ENCODE assay signal across 8 cellular contexts in the genomic region with DNA sequence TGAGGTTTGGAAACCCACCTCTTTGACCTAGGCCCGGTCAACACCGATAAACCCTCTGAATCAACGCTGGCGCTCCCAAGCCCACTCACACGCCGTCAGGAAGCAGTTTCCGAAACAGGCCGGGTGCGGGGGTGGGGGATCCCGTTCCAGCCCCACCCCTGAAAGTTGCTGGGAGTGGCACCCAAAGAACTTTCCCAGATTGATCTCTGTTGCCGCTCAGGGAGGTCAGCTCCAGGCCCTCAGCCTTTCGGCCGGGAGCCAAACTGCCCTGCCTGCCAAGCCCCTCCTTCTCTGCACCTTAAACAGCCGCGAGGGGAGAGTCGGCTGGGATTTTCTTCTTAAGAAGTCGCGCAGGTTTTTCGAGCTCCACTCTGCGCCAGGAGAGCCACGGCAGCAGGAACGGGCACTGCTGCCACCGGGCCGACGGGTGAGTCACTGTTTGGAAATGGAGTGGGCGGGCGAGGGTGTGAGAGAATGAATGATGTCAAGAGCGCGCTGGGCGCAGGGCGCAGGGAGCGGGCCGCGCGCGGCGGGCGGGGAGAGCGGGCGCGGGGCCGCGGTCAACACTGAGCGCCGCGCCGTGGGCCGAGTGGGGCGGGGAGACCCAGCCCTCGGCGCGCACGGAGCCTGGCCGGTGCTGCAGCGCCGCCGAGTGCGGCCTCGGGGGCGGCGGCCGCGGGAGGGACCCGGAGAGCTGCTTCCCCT. TPM values are rescaled to one million over a fixed set of nuclear protein-coding genes. Genes with fewer than 3 reads are reported as not detected.
DNase-seq lines count a peak whose midpoint lies in the region; ATAC-seq lines count a peak whose summit lies in the region.

A gene (plus strand): TSS at position 566 of the 705 bp plus-strand sequence. CDS start 70,622 bp downstream, outside the sequence.

- peak; percentile 53 for DNase-seq in NCI-H146 (lab: John Stamatoyannopoulos, UW)
- DNase-seq in NCI-H146 treated with DMSO at 0.1 percent for 48 hours (lab: John Stamatoyannopoulos, UW; ENCODE audit: unreplicated experiment): no peak
- peak; percentile 26 for DNase-seq in NCI-H1048 (lab: John Stamatoyannopoulos, UW)
- peak; percentile 30 to 48 (median 37) for DNase-seq in activated CD8-positive, alpha-beta memory T cell treated with anti-CD3 and anti-CD28 coated beads for 48 hours (ENCODE audit: low read depth in 2 of 3, low spot score in 2 of 3)
- DNase-seq in epidermal melanocyte (ENCODE audit: insufficient read length, low spot score): peak; percentile 64
- peak; percentile 97 for DNase-seq in mesenteric fat pad (ENCODE audit: low spot score)
- DNase-seq in stimulated activated CD8-positive, alpha-beta memory T cell treated with anti-CD3 and anti-CD28 coated beads, Interleukin-12 subunit alpha, Interleukin-12 subunit beta, amount 100 ng/mL, for 1 hour (ENCODE audit: low read depth): peak; percentile 4

- ATAC-seq in HG02571 (IDR thresholded peaks at IDR 0.05; ENCODE audit: unreplicated experiment): peak; percentile 73

RNA-seq across cellular contexts. Expression of the gene that starts here (rescaled TPM):
- 26.3 TPM for total RNA-seq in mesenteric fat pad
